ENCODE assay signal across 9 cellular contexts in the genomic region with DNA sequence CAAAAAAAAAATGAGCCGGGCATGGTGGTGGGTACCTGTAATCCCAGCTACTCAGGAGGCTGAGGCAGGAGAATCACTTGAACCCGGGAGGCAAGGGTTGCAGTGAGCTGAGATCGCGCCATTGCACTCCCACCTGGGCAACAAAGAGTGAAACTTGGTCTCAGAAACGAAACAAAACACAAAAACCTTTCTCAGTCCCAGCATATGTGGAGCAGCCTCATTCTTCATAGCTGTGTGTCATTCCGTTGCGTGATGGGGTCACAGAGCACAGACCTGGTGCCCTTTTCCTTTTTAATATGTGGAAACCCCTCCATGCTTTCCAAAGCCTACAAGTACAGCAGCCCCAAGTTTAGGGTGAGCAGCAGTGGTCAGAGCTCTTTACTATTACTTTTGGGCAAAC. TPM values are rescaled to one million over a fixed set of nuclear protein-coding genes. Genes with fewer than 3 reads are reported as not detected.
DNase-seq lines count a peak whose midpoint lies in the region; ATAC-seq and TF ChIP-seq lines count a peak whose summit lies in the region.
"Had no signal": no experiment of that assay in that cellular context is flagged by ENCODE, and none has a peak within 500 bp of the region (broad histone marks: within the 10 kb centered on the region; RNA-seq: fewer than 3 reads in every experiment).

No MANE protein-coding gene starts in this region.

- peaks cover 35% of the 10 kb centered on the region for H3K36me3 ChIP-seq in RWPE2 (ENCODE audit: low read depth)
- H3K36me3 ChIP-seq in ovary = no peaks in the 10 kb centered on the region

- H3K27me3 ChIP-seq in RWPE2 (ENCODE audit: insufficient read depth, poor library complexity, severe bottlenecking) (no peaks in the 10 kb centered on the region), ovary (no peaks in the 10 kb centered on the region)

- intact Hi-C loops in ovary (cut with DNase I) = no loop called here

- WGBS in ovary, 3 donors = 37 to 40% (median 39%) methylated on average over 7 of the region's 7 CpGs

- no peak for TF ChIP-seq EP300 in ovary (IDR thresholded peaks at IDR 0.05)

- no peak overlapping the region for H3K4me3 ChIP-seq in RWPE2 (ENCODE audit: severe bottlenecking)
- H3K4me3 ChIP-seq in fibroblast of pulmonary artery (replicated peaks; ENCODE audit: low read depth, low read length) = peak overlapping the region; percentile 49
- peak overlapping the region; percentile 5 for H3K4me3 ChIP-seq in ovary

- H3K27ac ChIP-seq in RWPE2 (ENCODE audit: poor library complexity, severe bottlenecking) (peak overlapping the region; percentile 21), ovary (peak overlapping the region; percentile 67 to 80)

- no peak for TF ChIP-seq POLR2A in ovary (IDR thresholded peaks at IDR 0.05)

- TF ChIP-seq CTCF in RWPE2 (IDR thresholded peaks at IDR 0.05; ENCODE audit: poor library complexity, severe bottlenecking) = no peak
- no peak for TF ChIP-seq CTCF in fibroblast of pulmonary artery (IDR thresholded peaks at IDR 0.05; ENCODE audit: low read length, missing control alignments)
- TF ChIP-seq CTCF in ovary (IDR thresholded peaks at IDR 0.05) = no peak

- no peaks in the 10 kb centered on the region for H3K4me1 ChIP-seq in RWPE2 (ENCODE audit: insufficient read depth, poor library complexity, severe bottlenecking)
- peaks cover 5% of the 10 kb centered on the region for H3K4me1 ChIP-seq in ovary (ENCODE audit: insufficient read depth)

- no peak for ATAC-seq in RWPE2 (ENCODE audit: low read depth)

- no peaks in the 10 kb centered on the region for H3K9me3 ChIP-seq in RWPE2 (ENCODE audit: severe bottlenecking)
- no peaks in the 10 kb centered on the region for H3K9me3 ChIP-seq in ovary

- peak; percentile 29 for DNase-seq in AG08396 (ENCODE audit: low spot score)
- DNase-seq in RWPE2 (ENCODE audit: low spot score) = no peak
- no peak for DNase-seq in fibroblast of pulmonary artery (ENCODE audit: low read depth)
- DNase-seq in ovary = no peak
- no peak for DNase-seq in SHP77 treated with DMSO at 0.1 percent for 48 hours (lab: John Stamatoyannopoulos, UW)
- DNase-seq in NCI-H2196 (lab: John Stamatoyannopoulos, UW; ENCODE audit: unreplicated experiment) = no peak
- DNase-seq in H4 (ENCODE audit: low spot score) = no peak
- no peak for DNase-seq in NCI-H1417 treated with DMSO at 0.1 percent for 48 hours (lab: John Stamatoyannopoulos, UW)
- DNase-seq: cerebellar nuclear complex had no signal

RNA-seq across cellular contexts. Expression of a gene that starts 13.7 kb away (rescaled TPM):
- 10 to 100 TPM; 13.0 to 33.4 (median 26.3) TPM for total RNA-seq in ovary
- polyA plus RNA-seq in ovary = 10 to 100 TPM; 14.9 to 21.5 TPM
- 8.5 and 8.6 TPM in 2 replicates for total RNA-seq in H4 (2014; rRNA removed; shearing (Covaris generic))

RNA-seq across cellular contexts. Expression of a gene that starts 19.1 kb away (rescaled TPM):
- total RNA-seq in ovary = 1 to 10 TPM in 6 of 7 donors, not detected in 1; 1.4 to 4.2 (median 2.0) TPM
- 1 to 10 TPM in 1 of 2 donors, under 1 TPM in 1; 0.92 to 2.0 TPM for polyA plus RNA-seq in ovary
- total RNA-seq in H4 (2014; rRNA removed; shearing (Covaris generic)) = 0.06 TPM in 1 of 2 replicates, not detected in the other

RNA-seq across cellular contexts. Expression of a gene that starts 58.5 kb away (rescaled TPM):
- total RNA-seq in ovary = 1 to 10 TPM; 1.5 to 6.0 (median 2.7) TPM
- 1 to 10 TPM; 4.8 to 8.1 TPM for polyA plus RNA-seq in ovary
- total RNA-seq in H4 (2014; rRNA removed; shearing (Covaris generic)) = 14.7 and 19.1 TPM in 2 replicates
